In genomic region chr1:110312188-110313121, GRCh38 we compare ENCODE assay signal across 8 cellular contexts. TPM values are rescaled to one million over a fixed set of nuclear protein-coding genes. Genes with fewer than 3 reads are reported as not detected.
DNase-seq lines count a peak whose midpoint lies in the region; ATAC-seq and TF ChIP-seq lines count a peak whose summit lies in the region.

No MANE protein-coding gene starts in this region.

- no peaks in the 10 kb centered on the region for H3K36me3 Mint-ChIP-seq in natural killer cell
- no peaks in the 10 kb centered on the region for H3K36me3 Mint-ChIP-seq in stimulated activated naive B cell treated with anti-CD40 and anti-IgM and Interleukin-4, amounts not matched to agents 10 μg/mL and 1 μg/mL and 100 μg/mL, for 72 hours

- no peak overlapping the region for H3K4me2 ChIP-seq in DOHH2 (ENCODE audit: low read length)
- no peak overlapping the region for H3K4me2 ChIP-seq in PC-3 (ENCODE audit: low read length)
- H3K4me2 ChIP-seq in fibroblast of lung (ENCODE audit: extremely low read depth, insufficient read depth, low read length): no peak overlapping the region

- no peaks in the 10 kb centered on the region for H3F3A ChIP-seq in DOHH2 (ENCODE audit: control insufficient read depth, insufficient read depth)
- no peaks in the 10 kb centered on the region for H3F3A ChIP-seq in PC-3 (ENCODE audit: low read length, unreplicated experiment)

- H3K27ac ChIP-seq in DOHH2 (ENCODE audit: low read depth, low read length) (no peak overlapping the region), PC-3 (ENCODE audit: low read length) (no peak overlapping the region), fibroblast of lung (ENCODE audit: insufficient read depth, low read length) (no peak overlapping the region)

- ATAC-seq in PC-3 (peak; percentile 98), natural killer cell (peak; percentile 85 to 98 (median 98)), GM18873 (IDR thresholded peaks at IDR 0.05; ENCODE audit: low FRiP score, unreplicated experiment) (no peak)
- ATAC-seq in stimulated activated naive B cell treated with anti-CD40 and anti-IgM and Interleukin-4, amounts not matched to agents 10 μg/mL and 1 μg/mL and 100 μg/mL, for 72 hours (replicated peaks): peak; percentile 98 to 100

- H3K27me3 Mint-ChIP-seq in natural killer cell (ENCODE audit: low read depth in 2 of 2): no peaks in the 10 kb centered on the region
- H3K27me3 Mint-ChIP-seq in stimulated activated naive B cell treated with anti-CD40 and anti-IgM and Interleukin-4, amounts not matched to agents 10 μg/mL and 1 μg/mL and 100 μg/mL, for 72 hours: no peaks in the 10 kb centered on the region

- DNase-seq in HUDEP-2 (lab: John Stamatoyannopoulos, UW; ENCODE audit: unreplicated experiment in 76 of 76): peak in 50 of 76 experiments; percentile 4 to 69 (median 30)
- DNase-seq in PC-3: peak; percentile 81
- peak; percentile 76 to 83 for DNase-seq in activated T-cell treated with anti-CD3 and anti-CD28 coated beads, Interleukin-2, amount 50 U/mL, for 48 hours
- peak; percentile 67 to 77 for DNase-seq in fibroblast of lung (ENCODE audit: low read depth in 2 of 2)
- DNase-seq in natural killer cell: peak; percentile 57
- peak; percentile 65 for DNase-seq in stimulated activated naive B cell treated with anti-CD40 and anti-IgM and Interleukin-4, amounts not matched to agents 10 μg/mL and 1 μg/mL and 100 μg/mL, for 72 hours

- H3K27me3 ChIP-seq in DOHH2 (ENCODE audit: control insufficient read depth, low read length): no peaks in the 10 kb centered on the region
- H3K27me3 ChIP-seq in PC-3 (ENCODE audit: low read length): no peaks in the 10 kb centered on the region
- H3K27me3 ChIP-seq in fibroblast of lung (ENCODE audit: control insufficient read depth, insufficient read depth, low read length): no peaks in the 10 kb centered on the region

- H3K4me1 Mint-ChIP-seq in natural killer cell: no peaks in the 10 kb centered on the region
- peaks cover 9% of the 10 kb centered on the region in 2 donors for H3K4me1 Mint-ChIP-seq in stimulated activated naive B cell treated with anti-CD40 and anti-IgM and Interleukin-4, amounts not matched to agents 10 μg/mL and 1 μg/mL and 100 μg/mL, for 72 hours

- H3K4me3 Mint-ChIP-seq in natural killer cell: no peak overlapping the region
- H3K4me3 Mint-ChIP-seq in stimulated activated naive B cell treated with anti-CD40 and anti-IgM and Interleukin-4, amounts not matched to agents 10 μg/mL and 1 μg/mL and 100 μg/mL, for 72 hours: no peak overlapping the region

- H4K20me1 ChIP-seq in DOHH2 (ENCODE audit: control insufficient read depth, insufficient read depth, low read depth, low read length) (no peaks in the 10 kb centered on the region), PC-3 (ENCODE audit: low read length) (no peaks in the 10 kb centered on the region), fibroblast of lung (ENCODE audit: control insufficient read depth, extremely low read depth, insufficient read depth, low read length) (no peaks in the 10 kb centered on the region)

- no peaks in the 10 kb centered on the region for H3K79me2 ChIP-seq in DOHH2 (ENCODE audit: control insufficient read depth, low read length)
- no peaks in the 10 kb centered on the region for H3K79me2 ChIP-seq in PC-3 (ENCODE audit: low read length)
- no peaks in the 10 kb centered on the region for H3K79me2 ChIP-seq in fibroblast of lung (ENCODE audit: control insufficient read depth, insufficient read depth, low read length)

- H3K9ac ChIP-seq in PC-3 (ENCODE audit: low read length): no peak overlapping the region
- no peak overlapping the region for H3K9ac ChIP-seq in fibroblast of lung (ENCODE audit: insufficient read depth, low read length)

- H3K36me3 ChIP-seq in DOHH2 (ENCODE audit: control insufficient read depth, low read length): no peaks in the 10 kb centered on the region
- no peaks in the 10 kb centered on the region for H3K36me3 ChIP-seq in PC-3 (ENCODE audit: low read depth, low read length)
- no peaks in the 10 kb centered on the region for H3K36me3 ChIP-seq in fibroblast of lung (ENCODE audit: control insufficient read depth, insufficient read depth, low read length)

- CTCF ChIA-PET in PC-3 (lab: Charles Lee): interaction anchor here (0.8 to 1.6 kb wide), 5 partner anchors 58 to 148 kb away, joined by 3 to 53 read pairs (median 7); partner anchors contain the start of gene KCNC4

- BruUV-seq in PC-3 (replicated peaks; lab: Mats Ljungman, UMichigan): no TSS peak

- no peaks in the 10 kb centered on the region for H3K9me3 Mint-ChIP-seq in natural killer cell
- H3K9me3 Mint-ChIP-seq in stimulated activated naive B cell treated with anti-CD40 and anti-IgM and Interleukin-4, amounts not matched to agents 10 μg/mL and 1 μg/mL and 100 μg/mL, for 72 hours: no peaks in the 10 kb centered on the region

- H3K9me2 ChIP-seq in DOHH2 (replicated peaks; ENCODE audit: control insufficient read depth, low read length) (no peaks in the 10 kb centered on the region), PC-3 (replicated peaks; ENCODE audit: low read length) (no peaks in the 10 kb centered on the region)

- TF ChIP-seq CTCF in DOHH2 (IDR thresholded peaks at IDR 0.05; ENCODE audit: low read depth, low read length, poor library complexity, severe bottlenecking) (peak; percentile 83), PC-3 (conservative IDR thresholded peaks at IDR 0.05; ENCODE audit: low read depth, low read length) (peak; percentile 95), fibroblast of lung (conservative IDR thresholded peaks at IDR 0.05 in 1 of 2, IDR thresholded peaks at IDR 0.05 in 1 of 2; ENCODE audit: low read depth in 1 of 2, low read length in 2 of 2) (peak; percentile 98), natural killer cell (IDR thresholded peaks at IDR 0.05) (peak; percentile 93)

- intact Hi-C loops in PC-3 (cut with micrococcal nuclease) (loop anchor here (1.0 to 5.0 kb wide), 3 partner anchors 105 to 150 kb away; no protein-coding TSS in a partner anchor), natural killer cell (cut with micrococcal nuclease) (loop anchor here (1.0 to 2.0 kb wide), 3 partner anchors 105 to 146 kb away; no protein-coding TSS in a partner anchor)

- H2AFZ ChIP-seq in PC-3 (ENCODE audit: low read length): no peak overlapping the region
- no peak overlapping the region for H2AFZ ChIP-seq in fibroblast of lung (ENCODE audit: low read length)

- POLR2A ChIA-PET in PC-3 (lab: Charles Lee; ENCODE audit: unreplicated experiment): no interaction called here

- H3K27ac Mint-ChIP-seq in natural killer cell: no peak overlapping the region
- H3K27ac Mint-ChIP-seq in stimulated activated naive B cell treated with anti-CD40 and anti-IgM and Interleukin-4, amounts not matched to agents 10 μg/mL and 1 μg/mL and 100 μg/mL, for 72 hours: no peak overlapping the region

- no peaks in the 10 kb centered on the region for H3K9me3 ChIP-seq in DOHH2 (ENCODE audit: control insufficient read depth, insufficient read depth, low read length)
- no peaks in the 10 kb centered on the region for H3K9me3 ChIP-seq in PC-3 (ENCODE audit: low read length)
- H3K9me3 ChIP-seq in fibroblast of lung (ENCODE audit: control insufficient read depth, insufficient read depth, low read depth, low read length): no peaks in the 10 kb centered on the region

- H3K4me1 ChIP-seq in DOHH2 (ENCODE audit: control insufficient read depth, low read length) (no peaks in the 10 kb centered on the region), PC-3 (ENCODE audit: insufficient read depth, low read length) (no peaks in the 10 kb centered on the region), fibroblast of lung (ENCODE audit: control insufficient read depth, extremely low read depth, insufficient read depth, low read length) (peaks cover 15% of the 10 kb centered on the region)

- H3K4me3 ChIP-seq in DOHH2 (ENCODE audit: low read length) (no peak overlapping the region), PC-3 (ENCODE audit: low read length) (no peak overlapping the region), fibroblast of lung (replicated peaks in 1 of 4; ENCODE audit: control extremely low read depth in 1 of 4, insufficient read depth in 1 of 4, low read depth in 3 of 4, low read length in 4 of 4) (no peak overlapping the region)

RNA-seq across cellular contexts. Expression of gene RBM15, which starts 26.7 kb away (rescaled TPM):
- total RNA-seq in PC-3 (2014; rRNA removed) (41.3 and 47.0 TPM in 2 replicates), fibroblast of lung (25.9 and 26.5 TPM in 2 replicates), natural killer cell (100 to 1,000 TPM in 1 of 3 donors, 10 to 100 TPM in 2; 81.8 to 109 (median 87.0) TPM)
- polyA plus RNA-seq in fibroblast of lung: 8.4 and 10.7 TPM in 2 replicates
- polyA plus RNA-seq in fibroblast of lung (2012): 4.1 and 4.2 TPM in 2 replicates
- polyA minus RNA-seq in fibroblast of lung (ENCODE audit: low replicate concordance): 40.5 and 54.2 TPM in 2 replicates

Comparison
In these comparisons a context has a peak if more than half of its experiments do, and no peak if none do; other contexts are left out.
1. DNase-seq: peak in every context shown above with its lines; median percentile 81 in PC-3; 80 in activated T-cell treated with anti-CD3 and anti-CD28 coated beads, Interleukin-2, amount 50 U/mL, for 48 hours; 72 in fibroblast of lung; 65 in stimulated activated naive B cell treated with anti-CD40 and anti-IgM and Interleukin-4, amounts not matched to agents 10 μg/mL and 1 μg/mL and 100 μg/mL, for 72 hours; 57 in natural killer cell; 30 in HUDEP-2.